ENCODE assay signal across 1 cellular context in the genomic region with DNA sequence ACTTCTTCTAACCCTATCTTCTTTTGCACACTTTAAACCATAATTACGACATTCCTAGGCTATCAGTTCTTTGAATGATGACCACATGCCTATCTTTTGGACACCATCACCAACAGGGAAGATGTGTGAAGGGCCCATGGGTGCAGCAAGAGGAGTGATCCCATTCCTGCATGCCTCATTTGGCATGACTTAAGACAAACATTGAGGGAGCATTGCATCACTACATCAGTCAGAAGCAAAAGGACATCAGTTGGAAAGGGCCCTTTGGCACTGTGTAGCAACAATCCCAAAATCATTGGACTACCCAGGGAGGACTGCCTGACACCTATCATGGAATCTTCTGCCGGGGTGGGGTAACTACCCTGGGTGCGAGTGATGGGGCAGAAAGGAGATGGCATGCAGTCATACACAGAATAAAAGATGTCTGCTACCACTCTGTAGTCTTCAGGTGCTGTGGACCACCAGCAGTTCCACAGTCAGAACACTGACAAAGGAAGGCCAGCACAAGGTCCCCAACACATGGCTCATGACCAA.
A peak's percentile ranks its signal among the peaks of the same experiment; 100 is the strongest.
TF ChIP-seq lines count a peak whose summit lies in the region.

No MANE protein-coding gene starts in this region.

TF ChIP-seq in HepG2, 621 proteins besides CTCF, POLR2A, EP300 and RAD21:
- TF ChIP-seq CEBPB (IDR thresholded peaks at IDR 0.05; ENCODE audit: borderline replicate concordance, low read depth, low read length) (peak; percentile 61; the same call in 1 of the 2 replicates), ZNF17 (CRISPR knock-in tag; IDR thresholded peaks at IDR 0.05) (no peak), RXRB (CRISPR knock-in tag; IDR thresholded peaks at IDR 0.05; ENCODE audit: borderline replicate concordance) (no peak), ZNF280D (CRISPR knock-in tag; IDR thresholded peaks at IDR 0.05) (no peak)
